ENCODE assay signal across 20 cellular contexts in genomic region chr15:32927124-32927523, GRCh38.
DNase-seq lines count a peak whose midpoint lies in the region; ATAC-seq, FAIRE-seq and TF ChIP-seq lines count a peak whose summit lies in the region.
"Had no signal": no experiment of that assay in that cellular context is flagged by ENCODE, and none has a peak within 500 bp of the region (broad histone marks: within the 10 kb centered on the region; RNA-seq: fewer than 3 reads in every experiment).

No MANE protein-coding gene starts in this region.

- H4K91ac ChIP-seq in mesenchymal stem cell (ENCODE audit: low read length) = no peak overlapping the region

- H4K8ac ChIP-seq in mesenchymal stem cell (ENCODE audit: low read length) = peak overlapping the region; percentile 24

- no peak for DNase-seq in HepG2 (ENCODE audit: low spot score)
- DNase-seq in right lobe of liver = no peak
- DNase-seq in K562 (ENCODE audit: extremely low read depth in 1 of 4, low spot score in 3 of 4) = no peak
- no peak for DNase-seq in mesenchymal stem cell
- no peak for DNase-seq in NCI-H1436 (lab: John Stamatoyannopoulos, UW)
- DNase-seq in RCC 7860 (ENCODE audit: low spot score) = no peak
- DNase-seq: AML-193; Caco-2; Calu3; CD4-positive, alpha-beta T cell; CD8-positive, alpha-beta T cell; DMS79 treated with DMSO at 0.1 percent for 48 hours; GF-D8 had no signal

- no peaks in the 10 kb centered on the region for H3K79me2 ChIP-seq in HepG2 (ENCODE audit: insufficient read depth, low read length)
- no peaks in the 10 kb centered on the region for H3K79me2 ChIP-seq in K562 (ENCODE audit: control insufficient read depth, insufficient read depth, low read length)

- H3K27me3 ChIP-seq in HepG2 (ENCODE audit: control insufficient read depth in 1 of 2, insufficient read depth in 2 of 2, low read length in 2 of 2) = no peaks in the 10 kb centered on the region
- no peaks in the 10 kb centered on the region for H3K27me3 ChIP-seq in right lobe of liver
- peaks cover 0 to 5% of the 10 kb centered on the region in 2 experiments; a peak in 3 of 5 replicates for H3K27me3 ChIP-seq in K562 (ENCODE audit: control insufficient read depth in 2 of 2, insufficient read depth in 2 of 2, low read length in 2 of 2)
- no peaks in the 10 kb centered on the region for H3K27me3 ChIP-seq in mesenchymal stem cell (ENCODE audit: control insufficient read depth in 1 of 2, insufficient read depth in 1 of 2, low read length in 2 of 2)
- H3K27me3 ChIP-seq: BLaER1 treated with 17β-estradiol and CSF1 and Interleukin-3, amounts not matched to agents 10 nM and 100 nM had no signal

- no peak overlapping the region for H2BK5ac ChIP-seq in mesenchymal stem cell (ENCODE audit: low read depth, low read length, poor library complexity, severe bottlenecking)

- no peak overlapping the region for H3K18ac ChIP-seq in mesenchymal stem cell (ENCODE audit: low read depth in 1 of 2, low read length in 2 of 2)

- H4K20me1 ChIP-seq in HepG2 (ENCODE audit: insufficient read depth, low read length) = no peaks in the 10 kb centered on the region
- H4K20me1 ChIP-seq in K562 (replicated peaks; ENCODE audit: control insufficient read depth, insufficient read depth, low read length) = no peaks in the 10 kb centered on the region

- H3K4ac ChIP-seq in mesenchymal stem cell (ENCODE audit: low read depth in 1 of 2, low read length in 2 of 2) = no peak overlapping the region

- H3K4me2 ChIP-seq in HepG2 (ENCODE audit: low read depth, low read length) (no peak overlapping the region), K562 (ENCODE audit: insufficient read depth, low read length) (no peak overlapping the region), mesenchymal stem cell (ENCODE audit: low read length, poor library complexity, severe bottlenecking) (no peak overlapping the region)
- H3K4me2 ChIP-seq: A549; BLaER1 treated with 17β-estradiol and CSF1 and Interleukin-3, amounts not matched to agents 10 nM and 100 nM had no signal

- no peak overlapping the region for H3K4me3 ChIP-seq in HepG2 (replicated peaks in 1 of 3; ENCODE audit: insufficient read depth in 1 of 3, low read depth in 2 of 3, low read length in 3 of 3)
- H3K4me3 ChIP-seq in right lobe of liver = no peak overlapping the region
- H3K4me3 ChIP-seq in K562 = no peak overlapping the region
- no peak overlapping the region for H3K4me3 ChIP-seq in mesenchymal stem cell (ENCODE audit: insufficient read depth in 1 of 2, low read depth in 1 of 2, low read length in 2 of 2)
- H3K4me3 ChIP-seq: A549; BLaER1 treated with 17β-estradiol and CSF1 and Interleukin-3, amounts not matched to agents 10 nM and 100 nM had no signal

- H2BK12ac ChIP-seq in mesenchymal stem cell (ENCODE audit: low read length in 2 of 2) = no peak overlapping the region

- intact Hi-C loops in HepG2 (cut with micrococcal nuclease; ENCODE audit: unreplicated experiment) = no loop called here
- intact Hi-C loops in right lobe of liver (cut with DNase I) = no loop called here
- intact Hi-C loops in K562 (cut with micrococcal nuclease) = no loop called here

- TF ChIP-seq EP300 in HepG2 (IDR thresholded peaks at IDR 0.05; ENCODE audit: low read depth in 2 of 2, low read length in 2 of 2) (no peak), HepG2 (CRISPR knock-in tag; IDR thresholded peaks at IDR 0.05; ENCODE audit: borderline replicate concordance) (no peak), K562 (IDR thresholded peaks at IDR 0.05; ENCODE audit: low read length) (no peak)

- H3K9ac ChIP-seq in HepG2 (ENCODE audit: insufficient read depth, low read depth, low read length) = no peak overlapping the region
- H3K9ac ChIP-seq in K562 (ENCODE audit: insufficient read depth in 1 of 2, low read depth in 2 of 2, low read length in 2 of 2) = no peak overlapping the region
- no peak overlapping the region for H3K9ac ChIP-seq in mesenchymal stem cell (ENCODE audit: low read length)
- H3K9ac ChIP-seq: BLaER1 treated with 17β-estradiol and CSF1 and Interleukin-3, amounts not matched to agents 10 nM and 100 nM had no signal

- CTCF ChIA-PET in HepG2 (lab: Yijun Ruan, JAX; ENCODE audit: low intra/inter-chr PET ratio, low total read pairs) (no interaction called here), K562 (lab: Yijun Ruan, JAX; ENCODE audit: low intra/inter-chr PET ratio) (no interaction called here)

- no peak for ATAC-seq in HepG2
- ATAC-seq in right lobe of liver = no peak
- no peak for ATAC-seq in K562
- ATAC-seq: A549; CD8-positive, alpha-beta T cell had no signal

- H2AK5ac ChIP-seq in mesenchymal stem cell (ENCODE audit: low read length, severe bottlenecking) = no peak overlapping the region

- H3K9me3 ChIP-seq in HepG2 (ENCODE audit: low read length) (no peaks in the 10 kb centered on the region), right lobe of liver (peaks cover 0 to 2% (median 0%) of the 10 kb centered on the region in 4 donors), K562 (replicated peaks; ENCODE audit: control insufficient read depth, insufficient read depth, low read depth, low read length) (no peaks in the 10 kb centered on the region), mesenchymal stem cell (ENCODE audit: control insufficient read depth, low read length) (peaks cover 2% of the 10 kb centered on the region)
- H3K9me3 ChIP-seq: Caco-2 had no signal

- TF ChIP-seq CTCF in HepG2 (CRISPR knock-in tag; IDR thresholded peaks at IDR 0.05) (no peak), right lobe of liver (IDR thresholded peaks at IDR 0.05) (no peak), K562 (IDR thresholded peaks at IDR 0.05 in 2 of 3, conservative IDR thresholded peaks at IDR 0.05 in 1 of 3; ENCODE audit: insufficient read depth in 2 of 3, low read depth in 1 of 3, low read length in 3 of 3) (no peak)

- no peak overlapping the region for H3K23ac ChIP-seq in mesenchymal stem cell (ENCODE audit: low read length in 2 of 2)

- 57% methylated on average over 4 of the region's 4 CpGs for WGBS in HepG2 (ENCODE audit: low lambda C conversion rate)
- WGBS in right lobe of liver (ENCODE audit: insufficient coverage, low coverage, low lambda C conversion rate, missing lambda C conversion rate) = 68% methylated on average over 4 of the region's 4 CpGs
- 3% methylated on average over 4 of the region's 4 CpGs for WGBS in K562 (ENCODE audit: insufficient coverage, low coverage, missing lambda C conversion rate)
- 89% methylated on average over 4 of the region's 4 CpGs for WGBS in mesenchymal stem cell

- H3K79me1 ChIP-seq in mesenchymal stem cell (replicated peaks; ENCODE audit: low read length, poor library complexity, severe bottlenecking) = no peaks in the 10 kb centered on the region

- H3K27ac ChIP-seq in HepG2 (ENCODE audit: extremely low read length, insufficient read depth, low read length) (no peak overlapping the region), right lobe of liver (no peak overlapping the region), K562 (ENCODE audit: extremely low read depth, low read depth, low read length) (no peak overlapping the region), mesenchymal stem cell (ENCODE audit: low read length, poor library complexity, severe bottlenecking) (no peak overlapping the region)
- H3K27ac ChIP-seq: 22Rv1; A549; BLaER1 treated with 17β-estradiol and CSF1 and Interleukin-3, amounts not matched to agents 10 nM and 100 nM; C4-2B had no signal

- no peak overlapping the region for H2BK15ac ChIP-seq in mesenchymal stem cell (ENCODE audit: low read depth, poor library complexity, severe bottlenecking)

- no peak overlapping the region for H2AFZ ChIP-seq in HepG2 (ENCODE audit: low read length)
- H2AFZ ChIP-seq in K562 (ENCODE audit: low read depth, low read length) = no peak overlapping the region
- H2AFZ ChIP-seq in mesenchymal stem cell (ENCODE audit: low read depth, low read length) = no peak overlapping the region

- no peak overlapping the region for H2BK120ac ChIP-seq in mesenchymal stem cell (ENCODE audit: low read depth, low read length)

- no peaks in the 10 kb centered on the region for H3K4me1 ChIP-seq in HepG2 (ENCODE audit: insufficient read depth, low read length)
- no peaks in the 10 kb centered on the region for H3K4me1 ChIP-seq in right lobe of liver
- no peaks in the 10 kb centered on the region for H3K4me1 ChIP-seq in K562 (replicated peaks in 1 of 2; ENCODE audit: control insufficient read depth in 2 of 2, insufficient read depth in 2 of 2, low read length in 2 of 2)
- no peaks in the 10 kb centered on the region for H3K4me1 ChIP-seq in mesenchymal stem cell (ENCODE audit: control insufficient read depth, insufficient read depth, low read depth, low read length)
- H3K4me1 ChIP-seq: A549; BLaER1 treated with 17β-estradiol and CSF1 and Interleukin-3, amounts not matched to agents 10 nM and 100 nM; Caco-2 had no signal

- H3K36me3 ChIP-seq in HepG2 (replicated peaks in 1 of 2; ENCODE audit: control insufficient read depth in 1 of 2, insufficient read depth in 2 of 2, low read length in 2 of 2) (no peaks in the 10 kb centered on the region), right lobe of liver (no peaks in the 10 kb centered on the region), K562 (ENCODE audit: control insufficient read depth, insufficient read depth, low read length) (no peaks in the 10 kb centered on the region), mesenchymal stem cell (ENCODE audit: control insufficient read depth in 1 of 2, insufficient read depth in 2 of 2, low read depth in 1 of 2, low read length in 2 of 2) (peaks cover 0 to 4% of the 10 kb centered on the region in 2 experiments)

- in situ Hi-C loops in HepG2 (cut with HindIII; ENCODE audit: extremely low pct_ligation_motif_present, low pct_unique_long_range_greater_than_20kb) (no loop called here), K562 (cut with MboI) (no loop called here)

- no peak overlapping the region for H3K14ac ChIP-seq in mesenchymal stem cell (ENCODE audit: low read length in 2 of 2)

- FAIRE-seq in HepG2 (lab: Jason Lieb, UNC) (no peak), K562 (lab: Jason Lieb, UNC) (no peak), RCC 7860 (lab: Jason Lieb, UNC) (no peak)
- FAIRE-seq: A549, D721Med, G401.6, GM12891 had no signal

- no peak for TF ChIP-seq RAD21 in HepG2 (CRISPR knock-in tag; IDR thresholded peaks at IDR 0.05)
- TF ChIP-seq RAD21 in K562 (CRISPR knock-in tag; conservative IDR thresholded peaks at IDR 0.05 in 1 of 2, IDR thresholded peaks at IDR 0.05 in 1 of 2) = no peak

- POLR2A ChIA-PET in HepG2 (lab: Yijun Ruan, JAX) (no interaction called here), K562 (lab: Yijun Ruan, JAX) (no interaction called here)

- TF ChIP-seq POLR2A in HepG2 (IDR thresholded peaks at IDR 0.05; ENCODE audit: insufficient read depth in 1 of 2, low read depth in 2 of 2, low read length in 2 of 2) (no peak), right lobe of liver (IDR thresholded peaks at IDR 0.05) (no peak), K562 (conservative IDR thresholded peaks at IDR 0.05) (no peak)

- BruUV-seq in HepG2 (replicated peaks; lab: Mats Ljungman, UMichigan) = no TSS peak
- BruUV-seq in K562 (replicated peaks; lab: Mats Ljungman, UMichigan) = no TSS peak

- H3K9me1 ChIP-seq in K562 (ENCODE audit: control insufficient read depth, insufficient read depth, low read length) = no peaks in the 10 kb centered on the region

TF ChIP-seq in HepG2, 621 proteins besides CTCF, POLR2A, EP300 and RAD21 (continues in another document):
- TF ChIP-seq ZNF367 (CRISPR knock-in tag; IDR thresholded peaks at IDR 0.05; ENCODE audit: borderline replicate concordance) = no peak

TF ChIP-seq in K562, 482 proteins besides CTCF, POLR2A, EP300 and RAD21 (continues in another document):
- TF ChIP-seq CEBPB (tag; IDR thresholded peaks at IDR 0.05) (0 out of 2 replicates have a peak, but pooled peaks have one; percentile 22), ZNF24 (IDR thresholded peaks at IDR 0.05) (no peak)

Comparison
In these comparisons a context has a peak if more than half of its experiments do, and no peak if none do; other contexts are left out.
1. Of the 241 proteins assayed by ChIP-seq in both HepG2 and K562: peak only in HepG2: none; only in K562: none; in both: CEBPB; in neither: 239; mixed calls (peak in some experiments, not most) for 1.